In genomic region chr1:23492132-23492720, GRCh38 we compare ENCODE assay signal across 19 cellular contexts. TPM values are rescaled to one million over a fixed set of nuclear protein-coding genes. Genes with fewer than 3 reads are reported as not detected.
DNase-seq lines count a peak whose midpoint lies in the region; ATAC-seq and TF ChIP-seq lines count a peak whose summit lies in the region.
"Had no signal": no experiment of that assay in that cellular context is flagged by ENCODE, and none has a peak within 500 bp of the region (broad histone marks: within the 10 kb centered on the region; RNA-seq: fewer than 3 reads in every experiment).

No MANE protein-coding gene starts in this region.

- no peak for TF ChIP-seq CTCF in GM20000 (IDR thresholded peaks at IDR 0.05; ENCODE audit: extremely low read depth, missing control alignments)

- H3K36me3 Mint-ChIP-seq in activated naive CD4-positive, alpha-beta T cell treated with anti-CD3 and anti-CD28 coated beads, Interleukin-2, amount 50 U/mL, for 24 hours = no peaks in the 10 kb centered on the region
- peaks cover 5% of the 10 kb centered on the region for H3K36me3 Mint-ChIP-seq in T-helper 17 cell (ENCODE audit: low read depth)
- H3K36me3 Mint-ChIP-seq: CD8-positive, alpha-beta T cell had no signal

- DNase-seq in activated naive CD4-positive, alpha-beta T cell treated with anti-CD3 and anti-CD28 coated beads, Interleukin-2, amount 50 U/mL, for 16 hours = no peak
- DNase-seq in T-helper 17 cell = no peak
- no peak for DNase-seq in NCI-H526 treated with DMSO at 0.1 percent for 48 hours (lab: John Stamatoyannopoulos, UW)
- no peak for DNase-seq in GM20000 (ENCODE audit: low spot score)
- DNase-seq: 8988T; Calu3; CD8-positive, alpha-beta T cell; DND-41; EL; H7 had no signal

- no peak overlapping the region for H3K4me3 Mint-ChIP-seq in activated naive CD4-positive, alpha-beta T cell treated with anti-CD3 and anti-CD28 coated beads, Interleukin-2, amount 50 U/mL, for 24 hours
- peak overlapping the region; percentile 28 for H3K4me3 Mint-ChIP-seq in T-helper 17 cell
- H3K4me3 Mint-ChIP-seq: B cell; CD8-positive, alpha-beta T cell; GM23338; IgD-negative memory B cell had no signal

- no peaks in the 10 kb centered on the region for H3K9me3 Mint-ChIP-seq in activated naive CD4-positive, alpha-beta T cell treated with anti-CD3 and anti-CD28 coated beads, Interleukin-2, amount 50 U/mL, for 24 hours
- H3K9me3 Mint-ChIP-seq: CD8-positive, alpha-beta T cell; GM23338; IgD-negative memory B cell had no signal

- no peaks in the 10 kb centered on the region for H3K9me3 ChIP-seq in T-helper 17 cell (ENCODE audit: control insufficient read depth, low read length, poor library complexity, severe bottlenecking)
- H3K9me3 ChIP-seq: BLaER1 treated with 17β-estradiol and CSF1 and Interleukin-3, amounts not matched to agents 10 nM and 100 nM had no signal

- H3K4me1 Mint-ChIP-seq in activated naive CD4-positive, alpha-beta T cell treated with anti-CD3 and anti-CD28 coated beads, Interleukin-2, amount 50 U/mL, for 24 hours = no peaks in the 10 kb centered on the region
- H3K4me1 Mint-ChIP-seq in T-helper 17 cell = peaks cover 11% of the 10 kb centered on the region
- H3K4me1 Mint-ChIP-seq: GM23338 had no signal

- H3K27me3 Mint-ChIP-seq in activated naive CD4-positive, alpha-beta T cell treated with anti-CD3 and anti-CD28 coated beads, Interleukin-2, amount 50 U/mL, for 24 hours = no peaks in the 10 kb centered on the region
- H3K27me3 Mint-ChIP-seq in T-helper 17 cell = peaks cover 12% of the 10 kb centered on the region

- ATAC-seq in T-helper 17 cell (no peak), esophagus mucosa (peak; percentile 49), GM19455 (IDR thresholded peaks at IDR 0.05; ENCODE audit: unreplicated experiment) (no peak)
- ATAC-seq: CD8-positive, alpha-beta T cell; GM12878; GM23338; HCT116 had no signal

- peak overlapping the region; percentile 26 for H3K27ac Mint-ChIP-seq in activated naive CD4-positive, alpha-beta T cell treated with anti-CD3 and anti-CD28 coated beads, Interleukin-2, amount 50 U/mL, for 24 hours
- no peak overlapping the region for H3K27ac Mint-ChIP-seq in T-helper 17 cell
- H3K27ac Mint-ChIP-seq: B cell; CD8-positive, alpha-beta T cell; GM23338; IgD-negative memory B cell had no signal

RNA-seq across cellular contexts. Expression of gene ASAP3, which starts 8.2 kb away (rescaled TPM):
- total RNA-seq in T-helper 17 cell (1 to 10 TPM; 1.5 to 6.4 TPM), esophagus mucosa (31.5 TPM)

RNA-seq across cellular contexts. Expression of gene E2F2, which starts 38.8 kb away (rescaled TPM):
- 1 to 10 TPM; 5.4 TPM for total RNA-seq in T-helper 17 cell
- 13.9 TPM for total RNA-seq in esophagus mucosa
